17 cellular contexts compared by ENCODE assay signal in the genomic region with DNA sequence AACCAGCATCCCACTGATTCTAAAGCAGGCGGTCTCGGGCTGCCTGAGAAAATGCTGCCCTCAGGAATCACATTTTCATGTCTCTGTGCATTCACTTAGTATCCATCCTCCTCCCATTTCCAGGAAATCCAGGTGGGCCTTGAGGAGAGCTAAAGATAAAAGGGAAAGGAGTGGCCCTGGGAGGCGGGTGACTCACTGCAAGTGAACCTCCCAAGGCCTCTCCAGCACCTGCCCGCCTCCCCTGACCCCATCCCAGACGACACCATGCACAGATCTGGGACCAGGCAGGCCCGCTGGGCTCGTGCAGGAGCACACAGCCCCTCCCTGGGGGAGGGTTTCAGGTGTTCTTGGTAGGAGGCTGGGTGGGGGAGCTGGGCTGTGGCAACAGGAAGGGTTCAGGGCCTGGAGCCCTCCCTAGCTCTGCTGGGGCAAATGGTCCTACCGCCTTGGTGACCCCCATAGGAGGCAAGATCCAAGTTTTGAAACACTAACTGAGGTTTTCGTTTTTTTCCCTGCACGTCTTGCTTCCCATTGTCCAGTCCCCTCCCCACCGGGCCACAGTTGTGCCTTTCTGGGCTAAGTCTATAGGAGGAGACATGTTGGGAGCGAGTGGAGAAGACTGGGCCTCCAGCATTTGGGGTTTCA.
"Had no signal": no experiment of that assay in that cellular context is flagged by ENCODE, and none has a peak within 500 bp of the region (broad histone marks: within the 10 kb centered on the region; RNA-seq: fewer than 3 reads in every experiment).

No MANE protein-coding gene starts in this region.

- H3K36me3 ChIP-seq: ovary, sigmoid colon, thoracic aorta had no signal

- ATAC-seq: activated CD8-positive, alpha-beta T cell treated with anti-CD3 and anti-CD28 coated beads for 36 hours; body of pancreas had no signal

- H3K4me3 ChIP-seq: body of pancreas, lung, ovary, sigmoid colon, thoracic aorta had no signal

- H3K27ac ChIP-seq: body of pancreas, ovary, sigmoid colon, thoracic aorta had no signal

- DNase-seq: activated B cell treated with CpG ODN at 0.5 μM for 24 hours; activated CD4-positive, alpha-beta T cell treated with anti-CD3 and anti-CD28 coated beads for 48 hours; activated CD8-positive, alpha-beta T cell treated with anti-CD3 and anti-CD28 coated beads for 36 hours; activated effector memory CD4-positive, alpha-beta T cell treated with anti-CD3 and anti-CD28 coated beads, Interleukin-2, amount 50 U/mL, for 16 hours; activated T-cell treated with anti-CD3 and anti-CD28 coated beads, Interleukin-2, amount 50 U/mL, for 48 hours; amniotic stem cell; body of pancreas; cortex of kidney; effector CD4-positive, alpha-beta T cell; foreskin fibroblast; glutamatergic neuron; ovary; sigmoid colon; stimulated activated CD4-positive, alpha-beta T cell treated with anti-CD3 and anti-CD28 coated beads, Interleukin-12 subunit alpha, Interleukin-12 subunit beta, amount 100 ng/mL, for 4 hours; stimulated activated CD4-positive, alpha-beta T cell treated with anti-CD3 and anti-CD28 coated beads, Interleukin-2, amount 100 ng/mL, for 24 hours had no signal

- H3K27me3 ChIP-seq: body of pancreas, ovary, sigmoid colon had no signal

- H3K9me3 ChIP-seq: body of pancreas, ovary, sigmoid colon, thoracic aorta had no signal
